In the genomic region with DNA sequence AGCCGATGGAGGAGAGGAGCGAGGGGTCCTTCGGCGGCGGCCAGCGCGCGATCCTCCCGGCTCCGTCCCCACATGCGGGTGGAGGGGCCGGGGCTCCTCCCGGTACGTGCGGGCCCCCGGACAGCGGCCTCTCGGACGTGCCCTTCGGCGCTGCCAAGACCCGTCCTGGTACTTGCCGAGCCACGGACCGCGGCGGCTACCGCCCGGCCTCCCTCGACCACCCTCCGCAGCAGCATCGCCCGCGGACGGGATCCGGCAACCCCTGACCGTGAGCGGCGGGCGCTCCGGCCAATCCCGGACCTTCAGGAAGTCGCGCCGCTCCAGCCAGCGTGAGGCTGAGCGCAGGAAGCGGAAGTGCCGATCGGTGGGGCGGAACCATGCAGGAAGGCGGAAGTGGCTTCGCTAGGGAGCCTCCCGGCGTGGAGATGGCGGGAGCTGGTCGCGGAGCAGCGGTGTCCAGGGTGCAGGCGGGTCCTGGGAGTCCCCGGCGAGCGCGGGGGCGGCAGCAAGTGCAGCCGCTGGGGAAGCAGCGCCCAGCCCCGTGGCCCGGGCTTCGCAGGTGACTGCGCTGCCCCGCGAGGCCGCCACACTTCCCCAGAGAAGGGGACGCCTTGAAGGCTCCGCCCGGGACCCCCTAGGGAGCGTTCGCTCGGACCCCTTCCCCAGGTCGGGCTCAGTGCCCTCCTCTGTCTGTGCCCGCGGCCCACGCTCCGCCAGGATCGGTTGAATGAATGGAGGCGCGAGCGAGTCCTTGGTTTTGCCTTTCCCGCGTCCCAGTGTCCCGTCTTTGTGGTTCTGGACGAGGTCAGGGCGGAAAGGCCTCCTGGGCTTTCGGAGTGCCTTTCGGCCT, we compare ENCODE assay signal across 8 cellular contexts. TPM values are rescaled to one million over a fixed set of nuclear protein-coding genes. Genes with fewer than 3 reads are reported as not detected.
DNase-seq lines count a peak whose midpoint lies in the region; ATAC-seq and TF ChIP-seq lines count a peak whose summit lies in the region.

A gene with protein sequence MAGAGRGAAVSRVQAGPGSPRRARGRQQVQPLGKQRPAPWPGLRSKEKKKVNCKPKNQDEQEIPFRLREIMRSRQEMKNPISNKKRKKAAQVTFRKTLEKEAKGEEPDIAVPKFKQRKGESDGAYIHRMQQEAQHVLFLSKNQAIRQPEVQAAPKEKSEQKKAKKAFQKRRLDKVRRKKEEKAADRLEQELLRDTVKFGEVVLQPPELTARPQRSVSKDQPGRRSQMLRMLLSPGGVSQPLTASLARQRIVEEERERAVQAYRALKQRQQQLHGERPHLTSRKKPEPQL (plus strand): TSS at position 396 of the 850 bp plus-strand sequence. CDS start 30 bp downstream, at position 426.
A gene (minus strand): TSS at position 264 of the 850 bp plus-strand sequence. CDS start 28 bp downstream, at position 236.

- H2AFZ ChIP-seq in parathyroid adenoma, result peak within 1 kb of the TSS; percentile 94

- peak within 1 kb of the TSS; percentile 71 for H3K27ac ChIP-seq in cardiac muscle cell
- H3K27ac ChIP-seq in parathyroid adenoma, result peak within 1 kb of the TSS; percentile 73
- peak within 1 kb of the TSS; percentile 44 to 94 (median 92) for H3K27ac ChIP-seq in tibial nerve

- H3K27me3 ChIP-seq in cardiac muscle cell (no peaks in the 10 kb centered on the region), parathyroid adenoma (ENCODE audit: control insufficient read depth, insufficient read depth, low read length) (no peaks in the 10 kb centered on the region), tibial nerve (no peaks in the 10 kb centered on the region)

- ATAC-seq in HG02763 (IDR thresholded peaks at IDR 0.05; ENCODE audit: unreplicated experiment), result peak; percentile 93

- WGBS in tibial nerve, 2 donors, result 0% methylated on average over 31 to 57 of the region's 96 CpGs

- H3K36me3 ChIP-seq in cardiac muscle cell (peaks cover 12% of the 10 kb centered on the region), parathyroid adenoma (ENCODE audit: control insufficient read depth, insufficient read depth, low read length) (no peaks in the 10 kb centered on the region), tibial nerve (peaks cover 0 to 37% (median 14%) of the 10 kb centered on the region in 3 donors)

- no peaks in the 10 kb centered on the region for H3K9me3 ChIP-seq in cardiac muscle cell (ENCODE audit: low read depth)
- no peaks in the 10 kb centered on the region for H3K9me3 ChIP-seq in parathyroid adenoma (ENCODE audit: control insufficient read depth, low read length)
- no peaks in the 10 kb centered on the region for H3K9me3 ChIP-seq in tibial nerve

- peaks cover 11% of the 10 kb centered on the region for H3K79me2 ChIP-seq in parathyroid adenoma

- H3K4me3 ChIP-seq in GM12875 (ENCODE audit: low read depth, low read length), result peak within 1 kb of the TSS; percentile 100
- H3K4me3 ChIP-seq in cardiac muscle cell, result peak within 1 kb of the TSS; percentile 67
- peak within 1 kb of the TSS; percentile 85 for H3K4me3 ChIP-seq in parathyroid adenoma (ENCODE audit: low read depth, low read length)
- H3K4me3 ChIP-seq in tibial nerve, result peak within 1 kb of the TSS; percentile 69 to 100 (median 100)

- H3K9ac ChIP-seq in parathyroid adenoma, result peak within 1 kb of the TSS; percentile 55

- H3K4me1 ChIP-seq in cardiac muscle cell (ENCODE audit: low read depth) (peaks cover 8% of the 10 kb centered on the region), parathyroid adenoma (peaks cover 6% of the 10 kb centered on the region), tibial nerve (peaks cover 0 to 30% (median 12%) of the 10 kb centered on the region in 4 donors)

- TF ChIP-seq CTCF in GM12875 (IDR thresholded peaks at IDR 0.05; ENCODE audit: borderline replicate concordance, insufficient read depth, low read depth, low read length) (no peak), cardiac muscle cell (IDR thresholded peaks at IDR 0.05; ENCODE audit: low read depth, low read length) (no peak), parathyroid adenoma (IDR thresholded peaks at IDR 0.05) (no peak), tibial nerve (IDR thresholded peaks at IDR 0.05) (peak in 1 of 5 experiments; percentile 29)

- peak; percentile 28 to 69 for TF ChIP-seq POLR2A in tibial nerve (IDR thresholded peaks at IDR 0.05)

- DNase-seq in NCI-H1417 treated with DMSO at 0.1 percent for 48 hours (lab: John Stamatoyannopoulos, UW), result peak; percentile 15
- peak; percentile 82 to 91 for DNase-seq in SW 1271 (lab: John Stamatoyannopoulos, UW)
- peak; percentile 89 for DNase-seq in activated naive CD8-positive, alpha-beta T cell treated with anti-CD3 and anti-CD28 coated beads, Interleukin-2, amount 50 U/mL, for 16 hours (ENCODE audit: low read depth, low spot score)
- DNase-seq in cardiac muscle cell (ENCODE audit: low read depth in 1 of 2, low spot score in 1 of 2), result peak; percentile 98
- DNase-seq in tibial nerve (ENCODE audit: low spot score in 2 of 2), result peak; percentile 90 to 91

- TF ChIP-seq EP300 in tibial nerve (IDR thresholded peaks at IDR 0.05), result peak; percentile 33 to 91

- H3K4me2 ChIP-seq in parathyroid adenoma (ENCODE audit: low read length), result peak within 1 kb of the TSS; percentile 97

RNA-seq across cellular contexts. Expression of the first gene that starts in this region (rescaled TPM):
- total RNA-seq in cardiac muscle cell (16.9 and 20.1 TPM in 2 replicates), tibial nerve (10 to 100 TPM; 10.9 to 35.7 (median 14.4) TPM)
- polyA plus RNA-seq in cardiac muscle cell, result 23.2 and 23.4 TPM in 2 replicates

RNA-seq across cellular contexts. Expression of the second gene that starts in this region (rescaled TPM):
- total RNA-seq in cardiac muscle cell (100 and 130 TPM in 2 replicates), tibial nerve (10 to 100 TPM; 31.4 to 38.1 (median 35.8) TPM)
- 85.5 and 104 TPM in 2 replicates for polyA plus RNA-seq in cardiac muscle cell

Comparison
In these comparisons a context has a peak if more than half of its experiments do, and no peak if none do; other contexts are left out.
1. Peak in every context shown above with its lines: DNase-seq, ATAC-seq, H3K4me3 ChIP-seq and H3K27ac ChIP-seq.
2. DNase-seq: peak in every context shown above with its lines; median percentile 98 in cardiac muscle cell; 90 in tibial nerve; 89 in activated naive CD8-positive, alpha-beta T cell treated with anti-CD3 and anti-CD28 coated beads, Interleukin-2, amount 50 U/mL, for 16 hours; 86 in SW 1271; 15 in NCI-H1417 treated with DMSO at 0.1 percent for 48 hours.